ENCODE assay signal across 27 cellular contexts in genomic region chr21:37469441-37469840, GRCh38.
DNase-seq lines count a peak whose midpoint lies in the region; ATAC-seq, FAIRE-seq and TF ChIP-seq lines count a peak whose summit lies in the region.
"Had no signal": no experiment of that assay in that cellular context is flagged by ENCODE, and none has a peak within 500 bp of the region (broad histone marks: within the 10 kb centered on the region; RNA-seq: fewer than 3 reads in every experiment).

No MANE protein-coding gene starts in this region.

- peaks cover 97% of the 10 kb centered on the region for H3K79me2 ChIP-seq in K562 (ENCODE audit: control insufficient read depth, insufficient read depth, low read length)
- H3K79me2 ChIP-seq in PC-3 (ENCODE audit: low read length): peaks cover 97% of the 10 kb centered on the region

- H3K36me3 Mint-ChIP-seq in CD4-positive, CD25-positive, alpha-beta regulatory T cell: peaks cover 18% of the 10 kb centered on the region
- peaks cover 48% of the 10 kb centered on the region for H3K36me3 Mint-ChIP-seq in CD8-positive, alpha-beta T cell
- peaks cover 10% of the 10 kb centered on the region for H3K36me3 Mint-ChIP-seq in osteocyte (ENCODE audit: unreplicated experiment)

- no peak for ATAC-seq in CD4-positive, CD25-positive, alpha-beta regulatory T cell (ENCODE audit: low read depth in 2 of 2)
- ATAC-seq in CD8-positive, alpha-beta T cell: no peak
- ATAC-seq in K562 (no peak), psoas muscle (no peak), PC-3 (no peak)
- ATAC-seq: GM23338, HepG2, Right ventricle myocardium inferior, SK-N-SH treated with all-trans-retinoic acid at 6 μM for 48 hours had no signal

- H4K20me1 ChIP-seq in K562 (replicated peaks; ENCODE audit: control insufficient read depth, insufficient read depth, low read length) (0 out of 2 replicates have a peak, but pooled peaks cover 8% of the 10 kb centered on the region), PC-3 (ENCODE audit: low read length) (peaks cover 32% of the 10 kb centered on the region)

- H3K4me2 ChIP-seq in K562 (ENCODE audit: insufficient read depth, low read length): no peak overlapping the region
- H3K4me2 ChIP-seq in PC-3 (ENCODE audit: low read length): no peak overlapping the region
- H3K4me2 ChIP-seq: GM23338, PC-9 had no signal

- TF ChIP-seq CTCF in CD8-positive, alpha-beta T cell (IDR thresholded peaks at IDR 0.05): no peak
- TF ChIP-seq CTCF in K562 (IDR thresholded peaks at IDR 0.05 in 2 of 3, conservative IDR thresholded peaks at IDR 0.05 in 1 of 3; ENCODE audit: insufficient read depth in 2 of 3, low read depth in 1 of 3, low read length in 3 of 3): no peak
- TF ChIP-seq CTCF in psoas muscle (IDR thresholded peaks at IDR 0.05): no peak
- no peak for TF ChIP-seq CTCF in osteocyte (IDR thresholded peaks at IDR 0.05)
- no peak for TF ChIP-seq CTCF in PC-3 (conservative IDR thresholded peaks at IDR 0.05; ENCODE audit: low read depth, low read length)

- no peaks in the 10 kb centered on the region for H3K27me3 Mint-ChIP-seq in CD4-positive, CD25-positive, alpha-beta regulatory T cell
- H3K27me3 Mint-ChIP-seq in CD8-positive, alpha-beta T cell (ENCODE audit: low read depth): no peaks in the 10 kb centered on the region
- H3K27me3 Mint-ChIP-seq in osteocyte (ENCODE audit: unreplicated experiment): no peaks in the 10 kb centered on the region

- H2AFZ ChIP-seq in K562 (ENCODE audit: low read depth, low read length) (no peak overlapping the region), PC-3 (ENCODE audit: low read length) (no peak overlapping the region)
- H2AFZ ChIP-seq: GM23338, PC-9 had no signal

- no TSS peak for BruUV-seq in K562 (replicated peaks; lab: Mats Ljungman, UMichigan)
- no TSS peak for BruUV-seq in PC-3 (replicated peaks; lab: Mats Ljungman, UMichigan)

- peaks cover 45 to 77% (median 58%) of the 10 kb centered on the region in 4 donors for H3K4me1 Mint-ChIP-seq in CD4-positive, CD25-positive, alpha-beta regulatory T cell
- peaks cover 80% of the 10 kb centered on the region for H3K4me1 Mint-ChIP-seq in CD8-positive, alpha-beta T cell (ENCODE audit: low read depth)
- H3K4me1 Mint-ChIP-seq in osteocyte (ENCODE audit: unreplicated experiment): peaks cover 20% of the 10 kb centered on the region

- H3F3A ChIP-seq in PC-3 (ENCODE audit: low read length, unreplicated experiment): no peaks in the 10 kb centered on the region

- intact Hi-C loops in CD8-positive, alpha-beta T cell (cut with DNase I, micrococcal nuclease): loop anchor here (2.0 to 10.0 kb wide), 2 partner anchors 15 to 245 kb away; no protein-coding TSS in a partner anchor
- intact Hi-C loops in K562 (cut with micrococcal nuclease) (no loop called here), psoas muscle (cut with DNase I) (loop anchor here (10.0 kb wide), 2 partner anchors 215 to 285 kb away; no protein-coding TSS in a partner anchor), PC-3 (cut with micrococcal nuclease) (no loop called here)

- no peaks in the 10 kb centered on the region for H3K9me3 ChIP-seq in CD4-positive, CD25-positive, alpha-beta regulatory T cell (ENCODE audit: control insufficient read depth in 2 of 2, low read length in 2 of 2)
- H3K9me3 ChIP-seq in CD8-positive, alpha-beta T cell (ENCODE audit: low read length): no peaks in the 10 kb centered on the region
- H3K9me3 ChIP-seq in K562 (replicated peaks; ENCODE audit: control insufficient read depth, insufficient read depth, low read depth, low read length) (peaks cover 5% of the 10 kb centered on the region; the same call in 1 of the 2 replicates), psoas muscle (no peaks in the 10 kb centered on the region), PC-3 (ENCODE audit: low read length) (no peaks in the 10 kb centered on the region)
- H3K9me3 ChIP-seq: SJCRH30 had no signal

- no peak overlapping the region for H3K27ac ChIP-seq in CD4-positive, CD25-positive, alpha-beta regulatory T cell (ENCODE audit: insufficient read depth, low read length, poor library complexity, severe bottlenecking)
- no peak overlapping the region for H3K27ac ChIP-seq in CD8-positive, alpha-beta T cell (ENCODE audit: low read depth, low read length)
- no peak overlapping the region for H3K27ac ChIP-seq in K562 (ENCODE audit: extremely low read depth, low read depth, low read length)
- H3K27ac ChIP-seq in psoas muscle: peak overlapping the region; percentile 12
- H3K27ac ChIP-seq in PC-3 (ENCODE audit: low read length): no peak overlapping the region
- H3K27ac ChIP-seq: C4-2B, PC-9, SJCRH30 had no signal

- peak overlapping the region in 3 of 4 donors; percentile 23 to 68 (median 35) for H3K4me3 Mint-ChIP-seq in CD4-positive, CD25-positive, alpha-beta regulatory T cell
- no peak overlapping the region for H3K4me3 Mint-ChIP-seq in CD8-positive, alpha-beta T cell
- H3K4me3 Mint-ChIP-seq in osteocyte (ENCODE audit: unreplicated experiment): no peak overlapping the region
- H3K4me3 Mint-ChIP-seq: GM23338, H9, HFFc6 had no signal

- H3K4me1 ChIP-seq in CD4-positive, CD25-positive, alpha-beta regulatory T cell (ENCODE audit: control insufficient read depth, insufficient read depth, low read length, poor library complexity, severe bottlenecking): peaks cover 19% of the 10 kb centered on the region
- peaks cover 25% of the 10 kb centered on the region for H3K4me1 ChIP-seq in CD8-positive, alpha-beta T cell (ENCODE audit: insufficient read depth, low read length)
- H3K4me1 ChIP-seq in K562 (replicated peaks in 1 of 2; ENCODE audit: control insufficient read depth in 2 of 2, insufficient read depth in 2 of 2, low read length in 2 of 2) (no peaks in the 10 kb centered on the region), psoas muscle (peaks cover 48% of the 10 kb centered on the region), PC-3 (ENCODE audit: insufficient read depth, low read length) (no peaks in the 10 kb centered on the region)
- H3K4me1 ChIP-seq: SJCRH30 had no signal

- TF ChIP-seq RAD21 in K562 (CRISPR knock-in tag; conservative IDR thresholded peaks at IDR 0.05 in 1 of 2, IDR thresholded peaks at IDR 0.05 in 1 of 2): no peak

- no peak for TF ChIP-seq EP300 in K562 (IDR thresholded peaks at IDR 0.05; ENCODE audit: low read length)

- H3K9ac ChIP-seq in K562 (ENCODE audit: insufficient read depth in 1 of 2, low read depth in 2 of 2, low read length in 2 of 2): no peak overlapping the region
- no peak overlapping the region for H3K9ac ChIP-seq in PC-3 (ENCODE audit: low read length)

- H3K9me3 Mint-ChIP-seq in CD4-positive, CD25-positive, alpha-beta regulatory T cell: no peaks in the 10 kb centered on the region
- no peaks in the 10 kb centered on the region for H3K9me3 Mint-ChIP-seq in CD8-positive, alpha-beta T cell
- no peaks in the 10 kb centered on the region for H3K9me3 Mint-ChIP-seq in osteocyte (ENCODE audit: unreplicated experiment)
- H3K9me3 Mint-ChIP-seq: HFFc6 had no signal

- H3K9me1 ChIP-seq in K562 (ENCODE audit: control insufficient read depth, insufficient read depth, low read length): no peaks in the 10 kb centered on the region

- in situ Hi-C loops in K562 (cut with MboI): no loop called here

- peak overlapping the region in 1 of 3 donors; percentile 76 for H3K27ac Mint-ChIP-seq in CD4-positive, CD25-positive, alpha-beta regulatory T cell
- H3K27ac Mint-ChIP-seq in CD8-positive, alpha-beta T cell: peak overlapping the region; percentile 67
- H3K27ac Mint-ChIP-seq in osteocyte (ENCODE audit: unreplicated experiment): no peak overlapping the region
- H3K27ac Mint-ChIP-seq: GM23338, HFFc6 had no signal

- H3K4me3 ChIP-seq in CD4-positive, CD25-positive, alpha-beta regulatory T cell (ENCODE audit: low read depth, low read length): no peak overlapping the region
- no peak overlapping the region for H3K4me3 ChIP-seq in CD8-positive, alpha-beta T cell (ENCODE audit: low read depth, low read length)
- no peak overlapping the region for H3K4me3 ChIP-seq in K562
- H3K4me3 ChIP-seq in psoas muscle: no peak overlapping the region
- H3K4me3 ChIP-seq in PC-3 (ENCODE audit: low read length): no peak overlapping the region
- H3K4me3 ChIP-seq: GM23338, PC-9, SJCRH30 had no signal

- CTCF ChIA-PET in CD8-positive, alpha-beta T cell (lab: Charles Lee): no interaction called here
- CTCF ChIA-PET in K562 (lab: Yijun Ruan, JAX; ENCODE audit: low intra/inter-chr PET ratio): no interaction called here
- CTCF ChIA-PET in PC-3 (lab: Charles Lee): no interaction called here

- H3K27me3 ChIP-seq in CD4-positive, CD25-positive, alpha-beta regulatory T cell (ENCODE audit: control insufficient read depth, insufficient read depth, low read length): no peaks in the 10 kb centered on the region
- H3K27me3 ChIP-seq in CD8-positive, alpha-beta T cell (ENCODE audit: insufficient read depth, low read length): no peaks in the 10 kb centered on the region
- H3K27me3 ChIP-seq in K562 (ENCODE audit: control insufficient read depth in 2 of 2, insufficient read depth in 2 of 2, low read length in 2 of 2): no peaks in the 10 kb centered on the region
- H3K27me3 ChIP-seq in psoas muscle (ENCODE audit: insufficient read depth in 3 of 3, low read length in 2 of 3): no peaks in the 10 kb centered on the region
- H3K27me3 ChIP-seq in PC-3 (ENCODE audit: low read length): no peaks in the 10 kb centered on the region
- H3K27me3 ChIP-seq: SJCRH30 had no signal

- peaks cover 14% of the 10 kb centered on the region for H3K36me3 ChIP-seq in CD4-positive, CD25-positive, alpha-beta regulatory T cell (ENCODE audit: control insufficient read depth, insufficient read depth, low read length)
- H3K36me3 ChIP-seq in CD8-positive, alpha-beta T cell (ENCODE audit: insufficient read depth, low read length): peaks cover 5% of the 10 kb centered on the region
- H3K36me3 ChIP-seq in K562 (ENCODE audit: control insufficient read depth, insufficient read depth, low read length) (peaks cover 64% of the 10 kb centered on the region), psoas muscle (ENCODE audit: insufficient read depth in 1 of 2, low read depth in 1 of 2) (peaks cover 0 to 8% of the 10 kb centered on the region in 2 donors), PC-3 (ENCODE audit: low read depth, low read length) (peaks cover 13% of the 10 kb centered on the region; the same call in 1 of the 2 replicates)

- 81% methylated on average over 5 of the region's 5 CpGs for WGBS in K562 (ENCODE audit: insufficient coverage, low coverage, missing lambda C conversion rate)
- 88 to 90% (median 90%) methylated on average over 5 of the region's 5 CpGs for whole genome bisulfite sequencing in psoas muscle, 3 donors

- no peak for FAIRE-seq in K562 (lab: Jason Lieb, UNC)
- FAIRE-seq: GM18507, HepG2 had no signal

- no peak for DNase-seq in CD4-positive, CD25-positive, alpha-beta regulatory T cell
- no peak for DNase-seq in CD8-positive, alpha-beta T cell
- DNase-seq in K562 (ENCODE audit: extremely low read depth in 1 of 4, low spot score in 3 of 4) (no peak), psoas muscle (no peak), osteocyte (ENCODE audit: extremely low spot score, unreplicated experiment) (no peak), PC-3 (no peak)
- DNase-seq in activated CD8-positive, alpha-beta memory T cell treated with anti-CD3 and anti-CD28 coated beads for 24 hours: no peak
- DNase-seq: DMS153; DND-41; H9; HFFc6; Kasumi-1; NCI-H1092 treated with DMSO at 0.1 percent for 48 hours; NCI-H1436 treated with DMSO at 0.1 percent for 48 hours; NCI-H187 treated with DMSO at 0.1 percent for 48 hours; NCI-H2171 treated with DMSO at 0.1 percent for 48 hours; NCI-H524; NCI-H748 treated with DMSO at 0.1 percent for 48 hours; NK-92 treated with Interleukin-12 subunit alpha and Interleukin-12 subunit beta, amount 100 ng/mL, for 24 hours; PC-9; SJCRH30 had no signal

- POLR2A ChIA-PET in CD8-positive, alpha-beta T cell (lab: Charles Lee): no interaction called here
- POLR2A ChIA-PET in K562 (lab: Yijun Ruan, JAX): no interaction called here
- POLR2A ChIA-PET in PC-3 (lab: Charles Lee; ENCODE audit: unreplicated experiment): no interaction called here

- no peaks in the 10 kb centered on the region for H3K9me2 ChIP-seq in PC-3 (replicated peaks; ENCODE audit: low read length)

- no peak for TF ChIP-seq POLR2A in K562 (conservative IDR thresholded peaks at IDR 0.05)

Comparison
In these comparisons a context has a peak if more than half of its experiments do, and no peak if none do; other contexts are left out.
1. H3K4me3 Mint-ChIP-seq: peak in CD4-positive, CD25-positive, alpha-beta regulatory T cell (3 of 4); none in CD8-positive, alpha-beta T cell (single experiment) and osteocyte (single experiment).
2. intact Hi-C loops: an anchor here in CD8-positive, alpha-beta T cell (2.0 to 10.0 kb wide) and psoas muscle (10.0 kb wide); none called in K562 and PC-3.